Comparison of ENCODE assay signal across 1 cellular context in genomic region chr3:8739757-8740508, GRCh38.
A peak's percentile ranks its signal among the peaks of the same experiment; 100 is the strongest.
TF ChIP-seq lines count a peak whose summit lies in the region.

No MANE protein-coding gene starts in this region.

TF ChIP-seq in HepG2, 621 proteins besides CTCF, POLR2A, EP300 and RAD21:
- TF ChIP-seq IKZF5 (CRISPR knock-in tag; IDR thresholded peaks at IDR 0.05) = no peak
- TF ChIP-seq, protein P1, sequence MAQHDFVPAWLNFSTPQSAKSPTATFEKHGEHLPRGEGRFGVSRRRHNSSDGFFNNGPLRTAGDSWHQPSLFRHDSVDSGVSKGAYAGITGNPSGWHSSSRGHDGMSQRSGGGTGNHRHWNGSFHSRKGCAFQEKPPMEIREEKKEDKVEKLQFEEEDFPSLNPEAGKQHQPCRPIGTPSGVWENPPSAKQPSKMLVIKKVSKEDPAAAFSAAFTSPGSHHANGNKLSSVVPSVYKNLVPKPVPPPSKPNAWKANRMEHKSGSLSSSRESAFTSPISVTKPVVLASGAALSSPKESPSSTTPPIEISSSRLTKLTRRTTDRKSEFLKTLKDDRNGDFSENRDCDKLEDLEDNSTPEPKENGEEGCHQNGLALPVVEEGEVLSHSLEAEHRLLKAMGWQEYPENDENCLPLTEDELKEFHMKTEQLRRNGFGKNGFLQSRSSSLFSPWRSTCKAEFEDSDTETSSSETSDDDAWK (CRISPR knock-in tag; IDR thresholded peaks at IDR 0.05) = no peak
- no peak for TF ChIP-seq REXO4 (CRISPR knock-in tag; IDR thresholded peaks at IDR 0.05; ENCODE audit: borderline replicate concordance)
- TF ChIP-seq ZNF33B (CRISPR knock-in tag; IDR thresholded peaks at IDR 0.05) = no peak
- no peak for TF ChIP-seq ZSCAN20 (CRISPR knock-in tag; IDR thresholded peaks at IDR 0.05; ENCODE audit: borderline replicate concordance)
- peak; percentile 60; the same call in 1 of the 2 replicates for TF ChIP-seq FOSL2 (CRISPR knock-in tag; IDR thresholded peaks at IDR 0.05)
- no peak for TF ChIP-seq ZFP62 (CRISPR knock-in tag; IDR thresholded peaks at IDR 0.05)
- no peak for TF ChIP-seq CREM (IDR thresholded peaks at IDR 0.05)
- TF ChIP-seq CREM (CRISPR knock-in tag; IDR thresholded peaks at IDR 0.05) = no peak
